Comparison of ENCODE assay signal across 11 cellular contexts in genomic region chr10:132264966-132265877, GRCh38. TPM values are rescaled to one million over a fixed set of nuclear protein-coding genes. Genes with fewer than 3 reads are reported as not detected.
A peak's percentile ranks its signal among the peaks of the same experiment; 100 is the strongest.
DNase-seq lines count a peak whose midpoint lies in the region; FAIRE-seq and TF ChIP-seq lines count a peak whose summit lies in the region.
"Had no signal": no experiment of that assay in that cellular context is flagged by ENCODE, and none has a peak within 500 bp of the region (broad histone marks: within the 10 kb centered on the region; RNA-seq: fewer than 3 reads in every experiment).

No MANE protein-coding gene starts in this region.

- DNase-seq in DMS79 treated with DMSO at 0.1 percent for 48 hours (lab: John Stamatoyannopoulos, UW) (peak; percentile 31), NCI-H1092 treated with DMSO at 0.1 percent for 48 hours (lab: John Stamatoyannopoulos, UW) (peak; percentile 69), H1 (ENCODE audit: low read depth in 1 of 2, low spot score in 2 of 2) (no peak), neural progenitor cell (ENCODE audit: low spot score) (peak; percentile 31), COLO668 (lab: John Stamatoyannopoulos, UW; ENCODE audit: unreplicated experiment) (no peak), D341Med (ENCODE audit: low spot score) (no peak)
- no peak for DNase-seq in stimulated activated CD4-positive, alpha-beta T cell treated with anti-CD3 and anti-CD28 coated beads, Interleukin-15, amount 100 ng/mL, for 24 hours
- DNase-seq: activated effector memory CD4-positive, alpha-beta T cell treated with Interleukin-2 at 50 U/mL for 16 hours; DND-41; gastrocnemius medialis; NCI-H526 had no signal

- no peak overlapping the region for H4K91ac ChIP-seq in H1 (replicated peaks; ENCODE audit: insufficient read length, low read length)

- H3K36me3 ChIP-seq in H1 (ENCODE audit: control insufficient read depth in 2 of 4, insufficient read depth in 4 of 4, low read length in 3 of 4) (no peaks in the 10 kb centered on the region; a peak in 1 of 8 replicates), neural progenitor cell (no peaks in the 10 kb centered on the region)
- H3K36me3 ChIP-seq: gastrocnemius medialis had no signal

- no peak overlapping the region for H3K56ac ChIP-seq in H1 (replicated peaks; ENCODE audit: insufficient read length, low read depth, low read length)

- H3K4me3 ChIP-seq in H1 (ENCODE audit: extremely low read depth in 1 of 4, insufficient read depth in 2 of 4, low read depth in 3 of 4, low read length in 4 of 4) (no peak overlapping the region), neural progenitor cell (no peak overlapping the region)
- H3K4me3 ChIP-seq: gastrocnemius medialis had no signal

- H3K9ac ChIP-seq in H1 (replicated peaks in 1 of 4; ENCODE audit: extremely low read depth in 1 of 4, low read depth in 3 of 4, low read length in 3 of 4) (no peak overlapping the region), neural progenitor cell (no peak overlapping the region)

- H2BK12ac ChIP-seq in H1 (ENCODE audit: low read depth, low read length), result no peak overlapping the region

- no peak overlapping the region for H2BK20ac ChIP-seq in H1 (ENCODE audit: low read length)

- H2BK15ac ChIP-seq in H1 (ENCODE audit: low read length), result no peak overlapping the region

- no peak overlapping the region for H3K14ac ChIP-seq in H1 (ENCODE audit: insufficient read length)

- TF ChIP-seq CTCF in H1 (IDR thresholded peaks at IDR 0.05; ENCODE audit: control extremely low read depth in 1 of 3, insufficient read depth in 1 of 3, low read depth in 1 of 3, low read length in 3 of 3), result no peak
- TF ChIP-seq CTCF in neural progenitor cell (IDR thresholded peaks at IDR 0.05), result no peak

- peak overlapping the region; percentile 42 for H3K4me3 Mint-ChIP-seq in neural progenitor cell

- peak overlapping the region; percentile 85 for H4K8ac ChIP-seq in H1 (ENCODE audit: extremely low read depth, insufficient read depth, low read length)

- H3K27me3 ChIP-seq in H1 (replicated peaks in 1 of 4; ENCODE audit: control insufficient read depth in 3 of 4, extremely low read depth in 1 of 4, insufficient read depth in 3 of 4, low read length in 3 of 4) (no peaks in the 10 kb centered on the region; a peak in 1 of 7 replicates), neural progenitor cell (no peaks in the 10 kb centered on the region)
- H3K27me3 ChIP-seq: gastrocnemius medialis had no signal

- no peak overlapping the region for H3K18ac ChIP-seq in H1 (ENCODE audit: extremely low read depth, low read length)

- H3K9me3 ChIP-seq in H1 (ENCODE audit: insufficient read depth in 2 of 2, low read depth in 1 of 2, low read length in 1 of 2) (peaks cover 4 to 8% of the 10 kb centered on the region in 2 experiments; a peak in 1 of 4 replicates), neural progenitor cell (ENCODE audit: low read depth) (no peaks in the 10 kb centered on the region)
- H3K9me3 ChIP-seq: gastrocnemius medialis had no signal

- H3K9me3 Mint-ChIP-seq in neural progenitor cell, result no peaks in the 10 kb centered on the region

- H3K4ac ChIP-seq in H1 (replicated peaks; ENCODE audit: insufficient read length, low read depth, low read length), result no peak overlapping the region

- no peak for TF ChIP-seq RAD21 in H1 (IDR thresholded peaks at IDR 0.05 in 1 of 2, conservative IDR thresholded peaks at IDR 0.05 in 1 of 2; ENCODE audit: low read depth in 2 of 2, low read length in 2 of 2)

- peak overlapping the region; percentile 54 for H3K27ac Mint-ChIP-seq in neural progenitor cell

- CTCF ChIA-PET in H1 (lab: Charles Lee; ENCODE audit: partially characterized antibody), result interaction anchor here (0.8 to 1.7 kb wide), 5 partner anchors 12 to 97 kb away, joined by 3 to 6 read pairs (median 3); no protein-coding TSS in a partner anchor

- WGBS in H1 (ENCODE audit: extremely low coverage in 1 of 2, insufficient coverage in 1 of 2, insufficient read length in 1 of 2, insufficient replicate concordance in 2 of 2, low coverage in 1 of 2, low lambda C conversion rate in 2 of 2, missing lambda C conversion rate in 1 of 2), 2 experiments, result 90% methylated on average over 27 of the region's 32 CpGs; no CpG with 5 or more reads in 1 of the 2 experiments

- FAIRE-seq in H1 (lab: Jason Lieb, UNC), result no peak

- no peak overlapping the region for H3K4me2 ChIP-seq in H1 (ENCODE audit: insufficient read depth in 1 of 2, low read depth in 2 of 2, low read length in 2 of 2)
- H3K4me2 ChIP-seq in neural progenitor cell, result peak overlapping the region; percentile 18

- H2AK5ac ChIP-seq in H1 (ENCODE audit: low read depth, low read length), result no peak overlapping the region

- H2AFZ ChIP-seq in H1 (ENCODE audit: low read length), result no peak overlapping the region
- no peak overlapping the region for H2AFZ ChIP-seq in neural progenitor cell (replicated peaks)

- POLR2A ChIA-PET in H1 (lab: Charles Lee; ENCODE audit: partially characterized antibody), result no interaction called here

- H4K20me1 ChIP-seq in H1 (replicated peaks in 1 of 2; ENCODE audit: control insufficient read depth in 1 of 2, insufficient read depth in 2 of 2, low read length in 2 of 2) (peaks cover 0 to 3% of the 10 kb centered on the region in 2 experiments), neural progenitor cell (ENCODE audit: low read depth) (no peaks in the 10 kb centered on the region)

- no peak overlapping the region for H3K27ac ChIP-seq in H1 (ENCODE audit: low read depth, low read length)
- no peak overlapping the region for H3K27ac ChIP-seq in neural progenitor cell
- H3K27ac ChIP-seq: gastrocnemius medialis had no signal

- H3K23ac ChIP-seq in H1 (ENCODE audit: insufficient read length), result no peak overlapping the region

- H3K79me2 ChIP-seq in H1 (ENCODE audit: control insufficient read depth in 1 of 2, insufficient read depth in 2 of 2, low read length in 2 of 2) (no peaks in the 10 kb centered on the region), neural progenitor cell (ENCODE audit: low read depth) (no peaks in the 10 kb centered on the region)

- no peaks in the 10 kb centered on the region; the same call in 1 of the 2 replicates for H3K79me1 ChIP-seq in H1 (ENCODE audit: low read depth, low read length)

- H4K5ac ChIP-seq in H1 (ENCODE audit: insufficient read length, low read depth, low read length), result no peak overlapping the region

- no peaks in the 10 kb centered on the region for H3K36me3 Mint-ChIP-seq in neural progenitor cell

- no peak overlapping the region for H2BK120ac ChIP-seq in H1 (replicated peaks; ENCODE audit: low read depth, low read length)

- H3K23me2 ChIP-seq in H1 (ENCODE audit: low read depth, low read length), result no peaks in the 10 kb centered on the region

- peaks cover 0 to 5% (median 0%) of the 10 kb centered on the region in 4 experiments; a peak in 1 of 7 replicates for H3K4me1 ChIP-seq in H1 (replicated peaks in 1 of 4; ENCODE audit: control insufficient read depth in 3 of 4, insufficient read depth in 4 of 4, low read length in 3 of 4)
- H3K4me1 ChIP-seq in neural progenitor cell, result peaks cover 16% of the 10 kb centered on the region
- H3K4me1 ChIP-seq: gastrocnemius medialis had no signal

- no peak for TF ChIP-seq EP300 in H1 (IDR thresholded peaks at IDR 0.05; ENCODE audit: borderline replicate concordance in 1 of 2, low read depth in 2 of 2, low read length in 2 of 2)

- H3F3A ChIP-seq in neural progenitor cell (ENCODE audit: low read depth), result peaks cover 2% of the 10 kb centered on the region

- peaks cover 34% of the 10 kb centered on the region for H3K4me1 Mint-ChIP-seq in neural progenitor cell

- H3K27me3 Mint-ChIP-seq in neural progenitor cell (ENCODE audit: insufficient read depth, low read depth), result peaks cover 9% of the 10 kb centered on the region

- H2BK5ac ChIP-seq in H1 (ENCODE audit: low read depth, low read length), result no peak overlapping the region

- no peak for TF ChIP-seq POLR2A in H1 (IDR thresholded peaks at IDR 0.05; ENCODE audit: control extremely low read depth in 1 of 2, low read depth in 2 of 2, low read length in 2 of 2)

TF ChIP-seq in H1, 55 proteins besides CTCF, POLR2A, EP300 and RAD21:
- no peak for TF ChIP-seq CREB1 (IDR thresholded peaks at IDR 0.05)
- no peak for TF ChIP-seq JUND (IDR thresholded peaks at IDR 0.05; ENCODE audit: low read length)
- no peak for TF ChIP-seq RXRA (IDR thresholded peaks at IDR 0.05; ENCODE audit: insufficient read depth, low read depth, low read length)
- TF ChIP-seq KDM4A (IDR thresholded peaks at IDR 0.05; ENCODE audit: low read depth, low read length, severe bottlenecking), result no peak
- TF ChIP-seq ZNF274 (IDR thresholded peaks at IDR 0.05; ENCODE audit: borderline replicate concordance, extremely low read depth, low read length), result no peak
- no peak for TF ChIP-seq KDM1A (IDR thresholded peaks at IDR 0.05; ENCODE audit: borderline replicate concordance, low read length)
- no peak for TF ChIP-seq CHD1 (IDR thresholded peaks at IDR 0.05; ENCODE audit: low read depth, low read length)
- TF ChIP-seq HDAC6 (IDR thresholded peaks at IDR 0.05; ENCODE audit: low read depth, low read length), result no peak
- TF ChIP-seq FOSL1 (IDR thresholded peaks at IDR 0.05; ENCODE audit: insufficient read depth, low read depth, low read length), result no peak
- no peak for TF ChIP-seq ASH2L (IDR thresholded peaks at IDR 0.05; ENCODE audit: low read length)
- TF ChIP-seq EZH2 (IDR thresholded peaks at IDR 0.05; ENCODE audit: low read depth, low read length, severe bottlenecking), result no peak
- TF ChIP-seq CBX8 (IDR thresholded peaks at IDR 0.05; ENCODE audit: borderline replicate concordance, low read depth, low read length), result no peak
- no peak for TF ChIP-seq CEBPB (IDR thresholded peaks at IDR 0.05; ENCODE audit: low read depth, low read length)
- no peak for TF ChIP-seq SP1 (IDR thresholded peaks at IDR 0.05; ENCODE audit: low read depth, low read length)
- no peak for TF ChIP-seq PHF8 (conservative IDR thresholded peaks at IDR 0.05; ENCODE audit: low read depth, low read length)
- TF ChIP-seq SP2 (IDR thresholded peaks at IDR 0.05; ENCODE audit: low read length), result no peak
- TF ChIP-seq BACH1 (IDR thresholded peaks at IDR 0.05; ENCODE audit: low read length), result no peak

RNA-seq across cellular contexts. Expression of gene STK32C, which starts 42.5 kb away (rescaled TPM):
- total RNA-seq in H1 (2021; fragmentation: NEBNext Ultra II Directional; extraction: Animal tissue kit (Norgen Biotek cat#: 25700)), result 15.6 and 17.3 TPM in 2 replicates
- polyA plus RNA-seq in H1 (2011; rRNA removed), result 10.6 and 18.1 TPM in 2 replicates
- polyA plus RNA-seq in H1 (2011; cell fraction: cytosol; rRNA removed), result 19.9 TPM
- 22.0 TPM for polyA plus RNA-seq in H1 (2011; cell fraction: nucleus; rRNA removed)
- polyA plus RNA-seq in H1 (2012, experiment 1 of 2), result 13.4 to 23.5 TPM (median 20.3 TPM) in 4 replicates
- 11.9 TPM for polyA plus RNA-seq in H1 (2012, experiment 2 of 2)
- polyA plus RNA-seq in H1 (2013, experiment 1 of 2), result 11.6 TPM
- polyA plus RNA-seq in H1 (2013, experiment 2 of 2), result 10.9 TPM
- 7.3 and 11.0 TPM in 2 replicates for polyA minus RNA-seq in H1 (2011; rRNA and poly(A)+ RNA removed)
- 5.1 TPM for polyA minus RNA-seq in H1 (2011; cell fraction: cytosol; rRNA and poly(A)+ RNA removed)
- 8.8 TPM for polyA minus RNA-seq in H1 (2011; cell fraction: nucleus; rRNA and poly(A)+ RNA removed)
- 2.5 and 13.5 TPM in 2 replicates for total RNA-seq in neural progenitor cell (ENCODE audit: low replicate concordance)

Comparison
In these comparisons a context has a peak if more than half of its experiments do, and no peak if none do; other contexts are left out.
1. DNase-seq: peak in DMS79 treated with DMSO at 0.1 percent for 48 hours (single experiment), NCI-H1092 treated with DMSO at 0.1 percent for 48 hours (single experiment) and neural progenitor cell (single experiment); none in H1 (0 of 2), COLO668 (single experiment), D341Med (single experiment) and stimulated activated CD4-positive, alpha-beta T cell treated with anti-CD3 and anti-CD28 coated beads, Interleukin-15, amount 100 ng/mL, for 24 hours (single experiment).